Comparison of ENCODE assay signal across 1 cellular context in genomic region chr3:72903004-72903403, GRCh38.
TF ChIP-seq lines count a peak whose summit lies in the region.

No MANE protein-coding gene starts in this region.

TF ChIP-seq in HepG2, 621 proteins besides CTCF, POLR2A, EP300 and RAD21 (continued from another document and continues in another):
- no peak for TF ChIP-seq HCFC1 (IDR thresholded peaks at IDR 0.05; ENCODE audit: low read depth, low read length)
- no peak for TF ChIP-seq BCL3 (CRISPR knock-in tag; IDR thresholded peaks at IDR 0.05)
- peak; percentile 99 for TF ChIP-seq CEBPB (IDR thresholded peaks at IDR 0.05; ENCODE audit: borderline replicate concordance, low read depth, low read length)
- no peak for TF ChIP-seq BATF2 (CRISPR knock-in tag; IDR thresholded peaks at IDR 0.05)
- 0 out of 2 replicates have a peak, but pooled peaks have one; percentile 25 for TF ChIP-seq HDAC2 (CRISPR knock-in tag; IDR thresholded peaks at IDR 0.05)
- TF ChIP-seq SMYD3 (CRISPR knock-in tag; IDR thresholded peaks at IDR 0.05) = no peak
- TF ChIP-seq CAMTA2 (CRISPR knock-in tag; IDR thresholded peaks at IDR 0.05; ENCODE audit: borderline replicate concordance) = no peak
- no peak for TF ChIP-seq NR2F1 (CRISPR knock-in tag; IDR thresholded peaks at IDR 0.05)
- peak; percentile 80; the same call in 1 of the 2 replicates for TF ChIP-seq MIER3 (CRISPR knock-in tag; IDR thresholded peaks at IDR 0.05; ENCODE audit: borderline replicate concordance)
- TF ChIP-seq CCDC6 (CRISPR knock-in tag; IDR thresholded peaks at IDR 0.05) = no peak
- no peak for TF ChIP-seq ZFP62 (CRISPR knock-in tag; IDR thresholded peaks at IDR 0.05)
- TF ChIP-seq ZNF710 (CRISPR knock-in tag; IDR thresholded peaks at IDR 0.05; ENCODE audit: borderline replicate concordance) = no peak
- 0 out of 2 replicates have a peak, but pooled peaks have one; percentile 50 for TF ChIP-seq POGZ (CRISPR knock-in tag; IDR thresholded peaks at IDR 0.05)
- TF ChIP-seq SRSF4 (IDR thresholded peaks at IDR 0.05; ENCODE audit: low read depth, low read length, poor library complexity, severe bottlenecking) = no peak
- TF ChIP-seq, protein P1, sequence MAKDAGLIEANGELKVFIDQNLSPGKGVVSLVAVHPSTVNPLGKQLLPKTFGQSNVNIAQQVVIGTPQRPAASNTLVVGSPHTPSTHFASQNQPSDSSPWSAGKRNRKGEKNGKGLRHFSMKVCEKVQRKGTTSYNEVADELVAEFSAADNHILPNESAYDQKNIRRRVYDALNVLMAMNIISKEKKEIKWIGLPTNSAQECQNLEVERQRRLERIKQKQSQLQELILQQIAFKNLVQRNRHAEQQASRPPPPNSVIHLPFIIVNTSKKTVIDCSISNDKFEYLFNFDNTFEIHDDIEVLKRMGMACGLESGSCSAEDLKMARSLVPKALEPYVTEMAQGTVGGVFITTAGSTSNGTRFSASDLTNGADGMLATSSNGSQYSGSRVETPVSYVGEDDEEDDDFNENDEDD (CRISPR knock-in tag; IDR thresholded peaks at IDR 0.05; ENCODE audit: borderline replicate concordance) = no peak
- TF ChIP-seq SCMH1 (CRISPR knock-in tag; IDR thresholded peaks at IDR 0.05; ENCODE audit: borderline replicate concordance) = no peak
- TF ChIP-seq ZNF496 (CRISPR knock-in tag; IDR thresholded peaks at IDR 0.05; ENCODE audit: insufficient replicate concordance) = no peak
- no peak for TF ChIP-seq CCAR2 (optimal IDR thresholded peaks at IDR 0.05; ENCODE audit: low read depth, low read length)
- no peak for TF ChIP-seq ZNF616 (CRISPR knock-in tag; IDR thresholded peaks at IDR 0.05; ENCODE audit: low read depth)
- TF ChIP-seq JUND (CRISPR knock-in tag; IDR thresholded peaks at IDR 0.05) = peak; percentile 79
- TF ChIP-seq, protein P2, sequence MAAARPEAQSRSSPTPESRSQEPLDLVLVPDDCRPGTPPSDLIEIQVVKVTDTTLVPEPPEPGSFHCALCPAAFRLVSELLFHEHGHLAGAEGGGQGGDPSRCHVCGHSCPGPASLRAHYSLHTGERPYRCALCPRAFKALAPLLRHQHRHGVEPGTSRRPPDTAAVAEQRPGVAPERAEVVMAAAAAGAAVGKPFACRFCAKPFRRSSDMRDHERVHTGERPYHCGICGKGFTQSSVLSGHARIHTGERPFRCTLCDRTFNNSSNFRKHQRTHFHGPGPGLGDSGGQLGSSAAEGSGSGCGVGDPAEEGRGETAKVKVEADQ (CRISPR knock-in tag; IDR thresholded peaks at IDR 0.05; ENCODE audit: borderline replicate concordance) = no peak
- TF ChIP-seq ZSCAN25 (CRISPR knock-in tag; IDR thresholded peaks at IDR 0.05) = no peak
- TF ChIP-seq ZNF781 (CRISPR knock-in tag; IDR thresholded peaks at IDR 0.05; ENCODE audit: borderline replicate concordance, not compliant biosample characterization) = no peak
- no peak for TF ChIP-seq ZNF121 (CRISPR knock-in tag; IDR thresholded peaks at IDR 0.05)
- TF ChIP-seq ZNF33B (CRISPR knock-in tag; IDR thresholded peaks at IDR 0.05) = no peak
- no peak for TF ChIP-seq SNAPC2 (CRISPR knock-in tag; IDR thresholded peaks at IDR 0.05)
- no peak for TF ChIP-seq MIXL1 (CRISPR knock-in tag; IDR thresholded peaks at IDR 0.05)
- no peak for TF ChIP-seq ZIK1 (CRISPR knock-in tag; IDR thresholded peaks at IDR 0.05; ENCODE audit: borderline replicate concordance, low read depth)
- TF ChIP-seq MTA3 (CRISPR knock-in tag; IDR thresholded peaks at IDR 0.05) = no peak
- TF ChIP-seq GATAD2A (CRISPR knock-in tag; IDR thresholded peaks at IDR 0.05) = peak; percentile 81
- no peak for TF ChIP-seq ZFP90 (CRISPR knock-in tag; IDR thresholded peaks at IDR 0.05; ENCODE audit: borderline replicate concordance)
- TF ChIP-seq, protein P3, sequence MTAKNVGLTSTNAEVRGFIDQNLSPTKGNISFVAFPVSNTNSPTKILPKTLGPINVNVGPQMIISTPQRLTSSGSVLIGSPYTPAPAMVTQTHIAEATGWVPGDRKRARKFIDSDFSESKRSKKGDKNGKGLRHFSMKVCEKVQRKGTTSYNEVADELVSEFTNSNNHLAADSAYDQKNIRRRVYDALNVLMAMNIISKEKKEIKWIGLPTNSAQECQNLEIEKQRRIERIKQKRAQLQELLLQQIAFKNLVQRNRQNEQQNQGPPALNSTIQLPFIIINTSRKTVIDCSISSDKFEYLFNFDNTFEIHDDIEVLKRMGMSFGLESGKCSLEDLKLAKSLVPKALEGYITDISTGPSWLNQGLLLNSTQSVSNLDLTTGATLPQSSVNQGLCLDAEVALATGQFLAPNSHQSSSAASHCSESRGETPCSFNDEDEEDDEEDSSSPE (CRISPR knock-in tag; IDR thresholded peaks at IDR 0.05) = no peak
- TF ChIP-seq ZNF619 (CRISPR knock-in tag; IDR thresholded peaks at IDR 0.05) = no peak
- TF ChIP-seq, protein P4, sequence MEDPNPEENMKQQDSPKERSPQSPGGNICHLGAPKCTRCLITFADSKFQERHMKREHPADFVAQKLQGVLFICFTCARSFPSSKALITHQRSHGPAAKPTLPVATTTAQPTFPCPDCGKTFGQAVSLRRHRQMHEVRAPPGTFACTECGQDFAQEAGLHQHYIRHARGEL (CRISPR knock-in tag; IDR thresholded peaks at IDR 0.05) = no peak
- no peak for TF ChIP-seq ZNF317 (CRISPR knock-in tag; IDR thresholded peaks at IDR 0.05)
- no peak for TF ChIP-seq SOX13 (IDR thresholded peaks at IDR 0.05)
- peak in 1 of 2 experiments; percentile 58; a peak in 1 of 4 replicates for TF ChIP-seq SOX13 (CRISPR knock-in tag; conservative IDR thresholded peaks at IDR 0.05 in 1 of 2, IDR thresholded peaks at IDR 0.05 in 1 of 2)
- no peak for TF ChIP-seq ETV6 (CRISPR knock-in tag; conservative IDR thresholded peaks at IDR 0.05)
- no peak for TF ChIP-seq ZNF567 (CRISPR knock-in tag; IDR thresholded peaks at IDR 0.05; ENCODE audit: borderline replicate concordance)
- no peak for TF ChIP-seq ZNF589 (CRISPR knock-in tag; conservative IDR thresholded peaks at IDR 0.05)
- TF ChIP-seq NR2C2 (CRISPR knock-in tag; IDR thresholded peaks at IDR 0.05; ENCODE audit: borderline replicate concordance) = no peak
- no peak for TF ChIP-seq STAT6 (CRISPR knock-in tag; IDR thresholded peaks at IDR 0.05; ENCODE audit: borderline replicate concordance)
- TF ChIP-seq DZIP1 (CRISPR knock-in tag; IDR thresholded peaks at IDR 0.05) = no peak
- TF ChIP-seq ZSCAN30 (CRISPR knock-in tag; IDR thresholded peaks at IDR 0.05) = no peak
- no peak for TF ChIP-seq HMG20B (CRISPR knock-in tag; conservative IDR thresholded peaks at IDR 0.05)
- TF ChIP-seq ZNF460 (CRISPR knock-in tag; IDR thresholded peaks at IDR 0.05; ENCODE audit: borderline replicate concordance) = no peak
- no peak for TF ChIP-seq HOXA5 (CRISPR knock-in tag; IDR thresholded peaks at IDR 0.05)
- no peak for TF ChIP-seq GTF3A (CRISPR knock-in tag; conservative IDR thresholded peaks at IDR 0.05)
- no peak for TF ChIP-seq ZNF749 (CRISPR knock-in tag; IDR thresholded peaks at IDR 0.05; ENCODE audit: borderline replicate concordance)
- 0 out of 2 replicates have a peak, but pooled peaks have one; percentile 19 for TF ChIP-seq TARDBP (CRISPR knock-in tag; IDR thresholded peaks at IDR 0.05)
- 0 out of 2 replicates have a peak, but pooled peaks have one; percentile 49 for TF ChIP-seq MED1 (CRISPR knock-in tag; IDR thresholded peaks at IDR 0.05)
- TF ChIP-seq ZFY (CRISPR knock-in tag; IDR thresholded peaks at IDR 0.05) = no peak
- TF ChIP-seq RFX1 (IDR thresholded peaks at IDR 0.05) = no peak
- no peak for TF ChIP-seq ZUFSP (CRISPR knock-in tag; IDR thresholded peaks at IDR 0.05; ENCODE audit: borderline replicate concordance)
- TF ChIP-seq, protein P5, sequence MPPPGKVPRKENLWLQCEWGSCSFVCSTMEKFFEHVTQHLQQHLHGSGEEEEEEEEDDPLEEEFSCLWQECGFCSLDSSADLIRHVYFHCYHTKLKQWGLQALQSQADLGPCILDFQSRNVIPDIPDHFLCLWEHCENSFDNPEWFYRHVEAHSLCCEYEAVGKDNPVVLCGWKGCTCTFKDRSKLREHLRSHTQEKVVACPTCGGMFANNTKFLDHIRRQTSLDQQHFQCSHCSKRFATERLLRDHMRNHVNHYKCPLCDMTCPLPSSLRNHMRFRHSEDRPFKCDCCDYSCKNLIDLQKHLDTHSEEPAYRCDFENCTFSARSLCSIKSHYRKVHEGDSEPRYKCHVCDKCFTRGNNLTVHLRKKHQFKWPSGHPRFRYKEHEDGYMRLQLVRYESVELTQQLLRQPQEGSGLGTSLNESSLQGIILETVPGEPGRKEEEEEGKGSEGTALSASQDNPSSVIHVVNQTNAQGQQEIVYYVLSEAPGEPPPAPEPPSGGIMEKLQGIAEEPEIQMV (CRISPR knock-in tag; IDR thresholded peaks at IDR 0.05; ENCODE audit: low read depth) = no peak
- TF ChIP-seq ZNF724P (CRISPR knock-in tag; IDR thresholded peaks at IDR 0.05; ENCODE audit: borderline replicate concordance) = no peak
